In the genomic region with DNA sequence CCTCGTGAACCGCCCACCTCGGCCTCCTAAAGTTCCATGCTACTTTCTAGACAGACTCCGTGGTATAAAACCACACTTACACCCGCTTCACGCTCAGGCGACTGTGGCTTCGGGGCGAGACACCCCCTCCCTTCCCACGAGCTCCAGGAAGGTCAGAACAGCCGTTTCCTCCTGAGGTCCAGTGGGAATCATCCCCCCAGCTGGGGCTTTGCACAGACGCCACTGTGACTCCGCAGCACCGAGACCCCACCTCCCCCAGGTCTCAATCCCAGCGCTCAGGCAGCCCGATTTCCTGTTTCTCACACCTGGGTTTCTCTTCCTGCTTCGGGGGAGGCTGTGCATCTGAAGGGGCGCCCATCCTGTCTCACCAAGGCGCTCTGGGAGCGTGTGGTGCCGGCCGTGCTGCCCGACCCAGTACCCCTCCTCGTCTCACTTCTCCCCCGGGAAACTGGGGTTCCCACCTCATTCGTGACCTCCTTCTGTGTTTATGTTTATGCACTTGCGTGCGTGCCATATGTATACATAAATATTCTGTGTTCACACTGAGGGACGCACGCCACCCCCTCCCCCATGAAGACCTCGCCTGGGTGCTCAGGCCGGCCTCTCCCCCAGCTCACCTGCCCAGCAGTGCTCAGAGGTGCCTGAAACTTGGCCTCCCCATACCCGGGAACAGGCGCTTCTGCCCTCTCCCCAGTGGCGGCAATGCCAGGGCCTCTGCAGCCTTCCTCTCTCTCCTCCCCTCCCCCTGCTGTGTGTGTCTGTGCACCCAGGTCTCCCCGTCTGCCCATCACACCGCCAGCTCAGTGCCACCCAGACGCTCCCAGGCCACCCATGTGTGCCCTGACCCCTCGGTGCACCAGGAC, we compare ENCODE assay signal across 8 cellular contexts. TPM values are rescaled to one million over a fixed set of nuclear protein-coding genes. Genes with fewer than 3 reads are reported as not detected.
A peak's percentile ranks its signal among the peaks of the same experiment; 100 is the strongest.
DNase-seq lines count a peak whose midpoint lies in the region; ATAC-seq lines count a peak whose summit lies in the region.

No MANE protein-coding gene starts in this region.

- peak overlapping the region; percentile 10 for H3K27ac ChIP-seq in epithelial cell of prostate

- DNase-seq in activated CD4-positive, alpha-beta T cell treated with anti-CD3 and anti-CD28 coated beads for 1 hour = peak; percentile 41
- DNase-seq in epithelial cell of prostate (ENCODE audit: low read depth, low spot score) = no peak
- peak; percentile 14 to 17 for DNase-seq in stimulated activated CD8-positive, alpha-beta memory T cell treated with anti-CD3 and anti-CD28 coated beads, Interleukin-15, amount 100 ng/mL, for 4 hours (ENCODE audit: low read depth in 2 of 2)
- DNase-seq in DMS 273 (lab: John Stamatoyannopoulos, UW; ENCODE audit: unreplicated experiment) = no peak
- DNase-seq in cerebellum (ENCODE audit: low spot score) = no peak
- DNase-seq in COLO829 (ENCODE audit: low spot score) = no peak

- ATAC-seq in GM18907 (IDR thresholded peaks at IDR 0.05; ENCODE audit: unreplicated experiment) = peak; percentile 70
- ATAC-seq in HG02981 (IDR thresholded peaks at IDR 0.05; ENCODE audit: unreplicated experiment) = peak; percentile 63

RNA-seq across cellular contexts. Expression of gene SLC35E2B, which starts 14.6 kb away (rescaled TPM):
- total RNA-seq in cerebellum = 65.6 TPM

RNA-seq across cellular contexts. Expression of gene CDK11B, which starts 19.1 kb away (rescaled TPM):
- total RNA-seq in cerebellum = 5.4 TPM

RNA-seq across cellular contexts. Expression of gene MMP23B, which starts 46.0 kb away (rescaled TPM):
- 0.64 TPM for total RNA-seq in cerebellum

RNA-seq across cellular contexts. Expression of gene CDK11A, which starts 46.2 kb away (rescaled TPM):
- total RNA-seq in cerebellum = 12.8 TPM

Comparison
In these comparisons a context has a peak if more than half of its experiments do, and no peak if none do; other contexts are left out.
1. DNase-seq: peak in activated CD4-positive, alpha-beta T cell treated with anti-CD3 and anti-CD28 coated beads for 1 hour (single experiment) and stimulated activated CD8-positive, alpha-beta memory T cell treated with anti-CD3 and anti-CD28 coated beads, Interleukin-15, amount 100 ng/mL, for 4 hours (2 of 2); none in epithelial cell of prostate (single experiment), DMS 273 (single experiment), cerebellum (single experiment) and COLO829 (single experiment).